In the genomic region with DNA sequence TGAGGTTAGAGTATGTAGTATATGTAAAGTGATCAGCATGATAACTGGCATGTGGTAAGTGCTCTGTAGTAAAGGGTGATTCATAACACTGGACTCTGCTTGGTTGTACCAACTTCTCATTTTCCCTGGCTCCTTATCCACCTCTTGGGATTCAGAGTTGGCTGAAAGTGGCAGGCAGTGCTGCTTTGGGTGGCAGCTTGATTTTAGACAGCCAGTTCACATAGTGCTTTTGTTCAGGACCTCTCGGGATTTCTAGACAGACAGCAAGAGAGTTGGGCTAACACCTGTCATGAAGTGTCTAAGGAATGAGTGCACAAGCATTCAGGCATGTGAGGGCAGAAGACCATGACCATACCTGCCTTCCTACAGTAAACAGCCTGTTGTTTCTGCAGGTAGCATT, we compare ENCODE assay signal across 15 cellular contexts.
DNase-seq lines count a peak whose midpoint lies in the region; ATAC-seq and TF ChIP-seq lines count a peak whose summit lies in the region.
"Had no signal": no experiment of that assay in that cellular context is flagged by ENCODE, and none has a peak within 500 bp of the region (broad histone marks: within the 10 kb centered on the region; RNA-seq: fewer than 3 reads in every experiment).

No MANE protein-coding gene starts in this region.

- ATAC-seq in Panc1 (peak; percentile 68), esophagus mucosa (peak; percentile 39), HG02973 (IDR thresholded peaks at IDR 0.05; ENCODE audit: unreplicated experiment) (no peak), HG03432 (IDR thresholded peaks at IDR 0.05; ENCODE audit: unreplicated experiment) (no peak)

- H3K79me2 ChIP-seq in GM23248 (ENCODE audit: insufficient read depth) = peaks cover 80% of the 10 kb centered on the region

- H3K9me2 ChIP-seq in GM23248 (ENCODE audit: insufficient read depth) = no peaks in the 10 kb centered on the region

- DNase-seq in GM23248 = peak; percentile 65
- DNase-seq in Panc1 (ENCODE audit: low read depth, low spot score) = no peak
- peak; percentile 58 for DNase-seq in renal cortical epithelial cell (ENCODE audit: low read depth)
- no peak for DNase-seq in amygdala (lab: John Stamatoyannopoulos, UW)
- DNase-seq in stimulated activated CD4-positive, alpha-beta T cell treated with anti-CD3 and anti-CD28 coated beads, Interleukin-4, amount 100 ng/mL, for 1 hour = no peak
- DNase-seq: amniotic stem cell; Caco-2; effector CD8-positive, alpha-beta T cell; GOT3; NCI-H1092 treated with DMSO at 0.1 percent for 48 hours; NCI-H748 treated with DMSO at 0.1 percent for 48 hours had no signal

- no peaks in the 10 kb centered on the region for H3K27me3 ChIP-seq in GM23248 (replicated peaks; ENCODE audit: insufficient read depth)
- no peaks in the 10 kb centered on the region for H3K27me3 ChIP-seq in Panc1 (ENCODE audit: control insufficient read depth, insufficient read depth, low read length)
- H3K27me3 ChIP-seq: SJSA1 had no signal

- no peak overlapping the region for H3K4me2 ChIP-seq in GM23248 (ENCODE audit: unreplicated experiment)

- H3K9me3 ChIP-seq in GM23248 (ENCODE audit: low read depth) (no peaks in the 10 kb centered on the region), Panc1 (ENCODE audit: control insufficient read depth, insufficient read depth, low read depth, low read length) (no peaks in the 10 kb centered on the region)
- H3K9me3 ChIP-seq: Caco-2, SJSA1 had no signal

- no peaks in the 10 kb centered on the region for H3K36me3 ChIP-seq in GM23248 (ENCODE audit: low read depth)
- H3K36me3 ChIP-seq in Panc1 (ENCODE audit: control insufficient read depth, insufficient read depth, low read length) = no peaks in the 10 kb centered on the region

- CTCF ChIA-PET in Panc1 (lab: Charles Lee) = no interaction called here

- H3K4me1 ChIP-seq in GM23248 (ENCODE audit: insufficient read depth) (peaks cover 8% of the 10 kb centered on the region; the same call in 1 of the 2 replicates), Panc1 (ENCODE audit: control insufficient read depth, insufficient read depth, low read length) (no peaks in the 10 kb centered on the region)
- H3K4me1 ChIP-seq: Caco-2, SJSA1 had no signal

- no peak overlapping the region for H3K4me3 ChIP-seq in GM23248
- H3K4me3 ChIP-seq in Panc1 (ENCODE audit: low read depth in 2 of 2, low read length in 2 of 2) = no peak overlapping the region
- H3K4me3 ChIP-seq: SJSA1 had no signal

- intact Hi-C loops in Panc1 (cut with micrococcal nuclease; ENCODE audit: unreplicated experiment) = no loop called here

- POLR2A ChIA-PET in Panc1 (lab: Charles Lee) = no interaction called here

- H2AFZ ChIP-seq in GM23248 = no peak overlapping the region

- WGBS in GM23248 (ENCODE audit: low coverage in 1 of 2, low lambda C conversion rate in 2 of 2, missing lambda C conversion rate in 2 of 2), 2 experiments = 92 to 100% methylated on average over 1 of the region's 1 CpG

- no peak for TF ChIP-seq CTCF in Panc1 (IDR thresholded peaks at IDR 0.05)

- BruUV-seq in Panc1 (replicated peaks; lab: Mats Ljungman, UMichigan) = no TSS peak

- in situ Hi-C loops in GM23248 (cut with MboI) = no loop called here
- in situ Hi-C loops in Panc1 (cut with HindIII; ENCODE audit: low pct_unique_long_range_greater_than_20kb, low sequenced_read_pairs) = no loop called here

- no peak overlapping the region for H3K9ac ChIP-seq in GM23248

- no peaks in the 10 kb centered on the region for H4K20me1 ChIP-seq in GM23248 (ENCODE audit: insufficient read depth)

- peaks cover 6% of the 10 kb centered on the region; the same call in 1 of the 2 replicates for H3F3A ChIP-seq in GM23248 (ENCODE audit: insufficient read depth)

- H3K27ac ChIP-seq in GM23248 = no peak overlapping the region
- H3K27ac ChIP-seq in Panc1 (ENCODE audit: low read length) = no peak overlapping the region
- H3K27ac ChIP-seq: SJSA1 had no signal

Comparison
In these comparisons a context has a peak if more than half of its experiments do, and no peak if none do; other contexts are left out.
1. DNase-seq: peak in GM23248 (single experiment) and renal cortical epithelial cell (single experiment); none in Panc1 (single experiment), amygdala (0 of 56) and stimulated activated CD4-positive, alpha-beta T cell treated with anti-CD3 and anti-CD28 coated beads, Interleukin-4, amount 100 ng/mL, for 1 hour (single experiment).
2. ATAC-seq: peak in Panc1 (single experiment) and esophagus mucosa (single experiment); none in HG02973 (single experiment) and HG03432 (single experiment).